In genomic region chr1:93584238-93585003, GRCh38 we compare ENCODE assay signal across 10 cellular contexts.
DNase-seq lines count a peak whose midpoint lies in the region; ATAC-seq and TF ChIP-seq lines count a peak whose summit lies in the region.
"Had no signal": no experiment of that assay in that cellular context is flagged by ENCODE, and none has a peak within 500 bp of the region (broad histone marks: within the 10 kb centered on the region; RNA-seq: fewer than 3 reads in every experiment).

No MANE protein-coding gene starts in this region.

- peaks cover 79% of the 10 kb centered on the region for H3K36me3 ChIP-seq in PC-9 (ENCODE audit: low read depth)
- H3K36me3 ChIP-seq in esophagus squamous epithelium: peaks cover 0 to 70% (median 0%) of the 10 kb centered on the region in 3 donors
- H3K36me3 ChIP-seq in thyroid gland: peaks cover 16 to 29% of the 10 kb centered on the region in 2 donors

- no peak for DNase-seq in PC-9
- DNase-seq in esophagus squamous epithelium (lab: John Stamatoyannopoulos, UW): no peak
- DNase-seq in mesothelial cell of epicardium (ENCODE audit: low spot score in 2 of 2, unreplicated experiment in 2 of 2): no peak
- peak; percentile 36 to 38 for DNase-seq in thyroid gland
- DNase-seq in A172 (ENCODE audit: low spot score): no peak
- no peak for DNase-seq in GM10266 (ENCODE audit: extremely low spot score)
- DNase-seq: DMS153 had no signal

- H3K27me3 Mint-ChIP-seq in mesothelial cell of epicardium (ENCODE audit: low read depth): no peaks in the 10 kb centered on the region
- H3K27me3 Mint-ChIP-seq: dendritic cell treated with granulocyte-macrophage colony-stimulating factor and Interleukin-4, amounts not matched to agents 40 ng/mL and 50 ng/mL, for 4 days had no signal

- no peak; the same call in 1 of the 2 replicates for TF ChIP-seq CTCF in PC-9 (conservative IDR thresholded peaks at IDR 0.05)
- TF ChIP-seq CTCF in esophagus squamous epithelium (IDR thresholded peaks at IDR 0.05): no peak
- TF ChIP-seq CTCF in mesothelial cell of epicardium (IDR thresholded peaks at IDR 0.05; ENCODE audit: unreplicated experiment): no peak
- TF ChIP-seq CTCF in thyroid gland (IDR thresholded peaks at IDR 0.05): peak in 2 of 6 experiments; percentile 19 to 46
- TF ChIP-seq CTCF in GM10266 (IDR thresholded peaks at IDR 0.05; ENCODE audit: control insufficient read depth, insufficient read depth, low read depth, missing control alignments): no peak

- H3K27ac ChIP-seq in PC-9 (peak overlapping the region; percentile 83), esophagus squamous epithelium (peak overlapping the region; percentile 38 to 76 (median 66)), thyroid gland (peak overlapping the region; percentile 86 to 90 (median 86))

- CTCF ChIA-PET in PC-9 (lab: Charles Lee): no interaction called here

- H3K4me1 Mint-ChIP-seq in mesothelial cell of epicardium: peaks cover 36% of the 10 kb centered on the region

- peak overlapping the region; percentile 33; the same call in 1 of the 2 replicates for H3K4me3 ChIP-seq in PC-9
- H3K4me3 ChIP-seq in esophagus squamous epithelium: peak overlapping the region in 2 of 4 donors; percentile 23 to 24
- no peak overlapping the region for H3K4me3 ChIP-seq in thyroid gland (replicated peaks in 1 of 3)

- no peak overlapping the region for H3K4me3 Mint-ChIP-seq in mesothelial cell of epicardium
- H3K4me3 Mint-ChIP-seq: dendritic cell treated with granulocyte-macrophage colony-stimulating factor and Interleukin-4, amounts not matched to agents 40 ng/mL and 50 ng/mL, for 4 days had no signal

- 65 to 67% methylated on average over 5 to 9 of the region's 9 CpGs for WGBS in esophagus squamous epithelium, 2 donors
- 27 to 34% methylated on average over 9 of the region's 9 CpGs for WGBS in thyroid gland, 2 donors

- H3K9me2 ChIP-seq in PC-9 (ENCODE audit: insufficient read depth): no peaks in the 10 kb centered on the region

- H4K20me1 ChIP-seq in PC-9 (ENCODE audit: insufficient read depth): peaks cover 90% of the 10 kb centered on the region

- H3K4me1 ChIP-seq in PC-9 (replicated peaks; ENCODE audit: insufficient read depth) (peaks cover 97% of the 10 kb centered on the region), esophagus squamous epithelium (peaks cover 0 to 36% (median 22%) of the 10 kb centered on the region in 3 donors), thyroid gland (peaks cover 23 to 43% of the 10 kb centered on the region in 2 donors)

- H3K27me3 ChIP-seq in PC-9 (ENCODE audit: insufficient read depth, low read depth): no peaks in the 10 kb centered on the region
- no peaks in the 10 kb centered on the region for H3K27me3 ChIP-seq in esophagus squamous epithelium
- H3K27me3 ChIP-seq in thyroid gland: no peaks in the 10 kb centered on the region

- H3K4me2 ChIP-seq in PC-9: peak overlapping the region; percentile 75

- no peak overlapping the region for H2AFZ ChIP-seq in PC-9

- H3F3A ChIP-seq in PC-9 (ENCODE audit: insufficient read depth, low read depth): peaks cover 95% of the 10 kb centered on the region

- ATAC-seq in GM19035 (IDR thresholded peaks at IDR 0.05; ENCODE audit: unreplicated experiment) (no peak), GM21723 (IDR thresholded peaks at IDR 0.05; ENCODE audit: unreplicated experiment) (no peak)

- no peaks in the 10 kb centered on the region for H3K9me3 Mint-ChIP-seq in mesothelial cell of epicardium
- H3K9me3 Mint-ChIP-seq: dendritic cell treated with granulocyte-macrophage colony-stimulating factor and Interleukin-4, amounts not matched to agents 40 ng/mL and 50 ng/mL, for 4 days had no signal

- intact Hi-C loops in PC-9 (cut with micrococcal nuclease; ENCODE audit: unreplicated experiment) (loop anchor here (1.0 to 5.0 kb wide), 6 partner anchors 31 to 262 kb away; partner anchors contain the start of genes BCAR3 and FNBP1L), esophagus squamous epithelium (cut with DNase I) (no loop called here), thyroid gland (cut with DNase I) (no loop called here)

- BruUV-seq in PC-9 (replicated peaks; lab: Mats Ljungman, UMichigan): TSS peak; percentile 79

- H3K79me2 ChIP-seq in PC-9 (ENCODE audit: low read depth): peaks cover 85% of the 10 kb centered on the region

- no peaks in the 10 kb centered on the region for H3K9me3 ChIP-seq in PC-9 (ENCODE audit: insufficient read depth, low read depth)
- H3K9me3 ChIP-seq in esophagus squamous epithelium: no peaks in the 10 kb centered on the region
- no peaks in the 10 kb centered on the region for H3K9me3 ChIP-seq in thyroid gland

- TF ChIP-seq POLR2A in esophagus squamous epithelium (IDR thresholded peaks at IDR 0.05): no peak
- TF ChIP-seq POLR2A in thyroid gland (IDR thresholded peaks at IDR 0.05): no peak

- H3K36me3 Mint-ChIP-seq in mesothelial cell of epicardium: peaks cover 11% of the 10 kb centered on the region

- POLR2A ChIA-PET in PC-9 (lab: Charles Lee; ENCODE audit: unreplicated experiment): interaction anchor here (0.5 to 0.7 kb wide), 2 partner anchors 189 to 193 kb away, joined by 3 to 5 read pairs; no protein-coding TSS in a partner anchor

- H3K27ac Mint-ChIP-seq in mesothelial cell of epicardium: peak overlapping the region; percentile 94
- H3K27ac Mint-ChIP-seq: dendritic cell treated with granulocyte-macrophage colony-stimulating factor and Interleukin-4, amounts not matched to agents 40 ng/mL and 50 ng/mL, for 4 days had no signal

Comparison
In these comparisons a context has a peak if more than half of its experiments do, and no peak if none do; other contexts are left out.
1. DNase-seq: peak in thyroid gland (2 of 2); none in PC-9 (0 of 2), esophagus squamous epithelium (single experiment), mesothelial cell of epicardium (0 of 2), A172 (single experiment) and GM10266 (single experiment).
2. Peak in every context shown above with its lines, with median percentiles within 50 percentile points of each other: H3K27ac ChIP-seq.